ENCODE assay signal across 34 cellular contexts in genomic region chr9:73172811-73173210, GRCh38. TPM values are rescaled to one million over a fixed set of nuclear protein-coding genes. Genes with fewer than 3 reads are reported as not detected.
DNase-seq lines count a peak whose midpoint lies in the region; ATAC-seq, FAIRE-seq and TF ChIP-seq lines count a peak whose summit lies in the region.
"Had no signal": no experiment of that assay in that cellular context is flagged by ENCODE, and none has a peak within 500 bp of the region (broad histone marks: within the 10 kb centered on the region; RNA-seq: fewer than 3 reads in every experiment).

No MANE protein-coding gene starts in this region.

- H3K27ac ChIP-seq in K562 (ENCODE audit: extremely low read depth, low read depth, low read length), result no peak overlapping the region
- H3K27ac ChIP-seq: heart right ventricle had no signal

- H3K27ac Mint-ChIP-seq in natural killer cell (peak overlapping the region; percentile 21 to 73), immature natural killer cell (peak overlapping the region in 4 of 6 donors; percentile 18 to 81 (median 54)), osteocyte (ENCODE audit: unreplicated experiment) (no peak overlapping the region)
- H3K27ac Mint-ChIP-seq in natural killer cell treated with Interleukin-12 subunit alpha and Interleukin-12 subunit beta and Interleukin-15 and Interleukin-18, amount 100 ng/mL, for 72 hours, result peak overlapping the region in 1 of 2 donors; percentile 61
- no peak overlapping the region for H3K27ac Mint-ChIP-seq in activated CD4-positive, alpha-beta T cell treated with anti-CD3 and anti-CD28 coated beads, Interleukin-2, amount 10 ng/mL, durations not matched to agents 24 days and 14 days
- H3K27ac Mint-ChIP-seq: activated B cell treated with CpG ODN at 0.5 μM for 24 hours; activated CD8-positive, alpha-beta memory T cell treated with anti-CD3 and anti-CD28 coated beads, Interleukin-2, amount 10 ng/mL, durations not matched to agents 7 days and 5 days; activated naive CD8-positive, alpha-beta T cell treated with anti-CD3 and anti-CD28 coated beads, Interleukin-2, amount 50 U/mL, for 24 hours; activated T-cell treated with anti-CD3 and anti-CD28 coated beads, Interleukin-2, amount 50 U/mL, for 72 hours; CD4-positive, alpha-beta T cell had no signal

- TF ChIP-seq EP300 in K562 (IDR thresholded peaks at IDR 0.05; ENCODE audit: low read length), result no peak

- BruUV-seq in K562 (replicated peaks; lab: Mats Ljungman, UMichigan), result no TSS peak

- H3K4me3 Mint-ChIP-seq in natural killer cell, result no peak overlapping the region
- no peak overlapping the region for H3K4me3 Mint-ChIP-seq in natural killer cell treated with Interleukin-12 subunit alpha and Interleukin-12 subunit beta and Interleukin-15 and Interleukin-18, amount 100 ng/mL, for 72 hours
- no peak overlapping the region for H3K4me3 Mint-ChIP-seq in immature natural killer cell
- no peak overlapping the region for H3K4me3 Mint-ChIP-seq in osteocyte (ENCODE audit: unreplicated experiment)
- H3K4me3 Mint-ChIP-seq in activated CD4-positive, alpha-beta T cell treated with anti-CD3 and anti-CD28 coated beads, Interleukin-2, amount 10 ng/mL, durations not matched to agents 24 days and 14 days, result no peak overlapping the region
- H3K4me3 Mint-ChIP-seq: activated B cell treated with CpG ODN at 0.5 μM for 24 hours; activated CD8-positive, alpha-beta memory T cell treated with anti-CD3 and anti-CD28 coated beads, Interleukin-2, amount 10 ng/mL, durations not matched to agents 7 days and 5 days; activated naive CD8-positive, alpha-beta T cell treated with anti-CD3 and anti-CD28 coated beads, Interleukin-2, amount 50 U/mL, for 24 hours; activated T-cell treated with anti-CD3 and anti-CD28 coated beads, Interleukin-2, amount 50 U/mL, for 72 hours; CD4-positive, alpha-beta T cell; naive thymus-derived CD8-positive, alpha-beta T cell had no signal

- no peak overlapping the region for H2AFZ ChIP-seq in K562 (ENCODE audit: low read depth, low read length)

- no peaks in the 10 kb centered on the region for H3K27me3 ChIP-seq in K562 (ENCODE audit: control insufficient read depth in 2 of 2, insufficient read depth in 2 of 2, low read length in 2 of 2)
- H3K27me3 ChIP-seq: esophagus squamous epithelium, heart right ventricle, MG63 had no signal

- no peaks in the 10 kb centered on the region for H3K9me3 Mint-ChIP-seq in natural killer cell
- H3K9me3 Mint-ChIP-seq in natural killer cell treated with Interleukin-12 subunit alpha and Interleukin-12 subunit beta and Interleukin-15 and Interleukin-18, amount 100 ng/mL, for 72 hours, result no peaks in the 10 kb centered on the region
- no peaks in the 10 kb centered on the region for H3K9me3 Mint-ChIP-seq in immature natural killer cell
- no peaks in the 10 kb centered on the region for H3K9me3 Mint-ChIP-seq in osteocyte (ENCODE audit: unreplicated experiment)
- H3K9me3 Mint-ChIP-seq in activated CD4-positive, alpha-beta T cell treated with anti-CD3 and anti-CD28 coated beads, Interleukin-2, amount 10 ng/mL, durations not matched to agents 24 days and 14 days, result no peaks in the 10 kb centered on the region
- H3K9me3 Mint-ChIP-seq: activated B cell treated with CpG ODN at 0.5 μM for 24 hours; activated naive CD8-positive, alpha-beta T cell treated with anti-CD3 and anti-CD28 coated beads, Interleukin-2, amount 50 U/mL, for 24 hours; activated T-cell treated with anti-CD3 and anti-CD28 coated beads, Interleukin-2, amount 50 U/mL, for 72 hours; CD4-positive, alpha-beta T cell; naive thymus-derived CD8-positive, alpha-beta T cell had no signal

- CTCF ChIA-PET in K562 (lab: Yijun Ruan, JAX; ENCODE audit: low intra/inter-chr PET ratio), result no interaction called here

- H3K4me1 Mint-ChIP-seq in natural killer cell (peaks cover 10 to 11% of the 10 kb centered on the region in 2 donors), immature natural killer cell (peaks cover 5 to 9% of the 10 kb centered on the region in 2 donors), osteocyte (ENCODE audit: unreplicated experiment) (peaks cover 9% of the 10 kb centered on the region)
- H3K4me1 Mint-ChIP-seq in natural killer cell treated with Interleukin-12 subunit alpha and Interleukin-12 subunit beta and Interleukin-15 and Interleukin-18, amount 100 ng/mL, for 72 hours (ENCODE audit: low read depth in 2 of 2), result peaks cover 12 to 13% of the 10 kb centered on the region in 2 donors
- peaks cover 6% of the 10 kb centered on the region for H3K4me1 Mint-ChIP-seq in activated CD4-positive, alpha-beta T cell treated with anti-CD3 and anti-CD28 coated beads, Interleukin-2, amount 10 ng/mL, durations not matched to agents 24 days and 14 days

- no peaks in the 10 kb centered on the region for H3K9me3 ChIP-seq in K562 (replicated peaks; ENCODE audit: control insufficient read depth, insufficient read depth, low read depth, low read length)
- H3K9me3 ChIP-seq: esophagus squamous epithelium, heart right ventricle, MG63 had no signal

- no peaks in the 10 kb centered on the region for H3K79me2 ChIP-seq in K562 (ENCODE audit: control insufficient read depth, insufficient read depth, low read length)

- H3K9me1 ChIP-seq in K562 (ENCODE audit: control insufficient read depth, insufficient read depth, low read length), result no peaks in the 10 kb centered on the region

- no peak for FAIRE-seq in K562 (lab: Jason Lieb, UNC)
- FAIRE-seq: GM19239, RCC 7860 had no signal

- H3K4me1 ChIP-seq in K562 (replicated peaks in 1 of 2; ENCODE audit: control insufficient read depth in 2 of 2, insufficient read depth in 2 of 2, low read length in 2 of 2), result no peaks in the 10 kb centered on the region
- H3K4me1 ChIP-seq: heart right ventricle had no signal

- POLR2A ChIA-PET in K562 (lab: Yijun Ruan, JAX), result interaction anchor here (0.8 to 1.2 kb wide), 2 partner anchors 20 to 301 kb away, joined by 3 read pairs; no protein-coding TSS in a partner anchor

- no peak for DNase-seq in natural killer cell
- DNase-seq in natural killer cell treated with Interleukin-12 subunit alpha and Interleukin-12 subunit beta and Interleukin-15 and Interleukin-18, amount 100 ng/mL, for 72 hours (ENCODE audit: low spot score), result no peak
- DNase-seq in K562 (ENCODE audit: extremely low read depth in 1 of 4, low spot score in 3 of 4), result no peak
- no peak for DNase-seq in immature natural killer cell
- no peak for DNase-seq in stimulated activated CD4-positive, alpha-beta T cell treated with anti-CD3 and anti-CD28 coated beads, Interleukin-1b, Interleukin-23, amount 100 ng/mL, for 48 hours
- no peak for DNase-seq in amniotic stem cell (lab: John Stamatoyannopoulos, UW)
- DNase-seq in osteocyte (ENCODE audit: extremely low spot score, unreplicated experiment), result no peak
- DNase-seq in activated CD4-positive, alpha-beta T cell treated with anti-CD3 and anti-CD28 coated beads, Interleukin-2, amount 10 ng/mL, durations not matched to agents 24 days and 14 days, result no peak
- DNase-seq: activated B cell treated with CpG ODN at 0.5 μM for 24 hours; activated CD4-positive, alpha-beta T cell treated with anti-CD3 and anti-CD28 coated beads, Interleukin-2, amount 50 U/mL, for 1 hour; activated CD8-positive, alpha-beta memory T cell treated with anti-CD3 and anti-CD28 coated beads, Interleukin-2, amount 10 ng/mL, durations not matched to agents 7 days and 5 days; activated naive CD8-positive, alpha-beta T cell treated with anti-CD3 and anti-CD28 coated beads, Interleukin-2, amount 50 U/mL, for 24 hours; activated T-cell treated with anti-CD3 and anti-CD28 coated beads, Interleukin-2, amount 50 U/mL, for 72 hours; AML-193; caudate nucleus; CD4-positive, alpha-beta T cell; cortex of kidney; DMS 273 treated with DMSO at 0.1 percent for 48 hours; EL; esophagus squamous epithelium; foreskin melanocyte; heart right ventricle; KG1; MG63; midbrain; naive thymus-derived CD8-positive, alpha-beta T cell; NCI-H1417 treated with DMSO at 0.1 percent for 48 hours; NCI-H2081 treated with DMSO at 0.1 percent for 48 hours; NCI-H82; SIG-M5; stimulated activated naive CD4-positive, alpha-beta T cell; T1000 had no signal

- TF ChIP-seq POLR2A in K562 (conservative IDR thresholded peaks at IDR 0.05), result no peak

- TF ChIP-seq RAD21 in K562 (CRISPR knock-in tag; conservative IDR thresholded peaks at IDR 0.05 in 1 of 2, IDR thresholded peaks at IDR 0.05 in 1 of 2), result no peak

- TF ChIP-seq CTCF in natural killer cell (IDR thresholded peaks at IDR 0.05), result no peak
- no peak for TF ChIP-seq CTCF in K562 (IDR thresholded peaks at IDR 0.05 in 2 of 3, conservative IDR thresholded peaks at IDR 0.05 in 1 of 3; ENCODE audit: insufficient read depth in 2 of 3, low read depth in 1 of 3, low read length in 3 of 3)
- TF ChIP-seq CTCF in osteocyte (IDR thresholded peaks at IDR 0.05), result no peak

- no peak overlapping the region for H3K4me2 ChIP-seq in K562 (ENCODE audit: insufficient read depth, low read length)

- no peak overlapping the region for H3K4me3 ChIP-seq in K562
- H3K4me3 ChIP-seq: esophagus squamous epithelium, heart right ventricle, MG63 had no signal

- WGBS in K562 (ENCODE audit: insufficient coverage, low coverage, missing lambda C conversion rate), result 48% methylated on average over 3 of the region's 3 CpGs

- in situ Hi-C loops in K562 (cut with MboI), result loop anchor here (5.0 kb wide), 1 partner anchor 306 kb away; no protein-coding TSS in a partner anchor

- H3K36me3 Mint-ChIP-seq in natural killer cell, result peaks cover 12% of the 10 kb centered on the region
- H3K36me3 Mint-ChIP-seq in natural killer cell treated with Interleukin-12 subunit alpha and Interleukin-12 subunit beta and Interleukin-15 and Interleukin-18, amount 100 ng/mL, for 72 hours, result peaks cover 10% of the 10 kb centered on the region
- peaks cover 9 to 23% (median 21%) of the 10 kb centered on the region in 3 donors for H3K36me3 Mint-ChIP-seq in immature natural killer cell
- peaks cover 15% of the 10 kb centered on the region for H3K36me3 Mint-ChIP-seq in osteocyte (ENCODE audit: unreplicated experiment)
- H3K36me3 Mint-ChIP-seq in activated CD4-positive, alpha-beta T cell treated with anti-CD3 and anti-CD28 coated beads, Interleukin-2, amount 10 ng/mL, durations not matched to agents 24 days and 14 days (ENCODE audit: low read depth), result peaks cover 18% of the 10 kb centered on the region

- peaks cover 27% of the 10 kb centered on the region; the same call in 2 of the 3 replicates for H3K36me3 ChIP-seq in K562 (ENCODE audit: control insufficient read depth, insufficient read depth, low read length)

- no peaks in the 10 kb centered on the region for H4K20me1 ChIP-seq in K562 (replicated peaks; ENCODE audit: control insufficient read depth, insufficient read depth, low read length)

- ATAC-seq in natural killer cell (no peak), K562 (peak; percentile 10)
- ATAC-seq in natural killer cell treated with Interleukin-12 subunit alpha and Interleukin-12 subunit beta and Interleukin-15 and Interleukin-18, amount 100 ng/mL, for 72 hours, result no peak
- ATAC-seq: activated CD8-positive, alpha-beta memory T cell treated with anti-CD3 and anti-CD28 coated beads, Interleukin-2, amount 10 ng/mL, durations not matched to agents 7 days and 5 days; activated naive CD8-positive, alpha-beta T cell treated with anti-CD3 and anti-CD28 coated beads, Interleukin-2, amount 50 U/mL, for 24 hours; activated T-cell treated with anti-CD3 and anti-CD28 coated beads, Interleukin-2, amount 50 U/mL, for 72 hours; heart right ventricle had no signal

- intact Hi-C loops in natural killer cell (cut with micrococcal nuclease) (no loop called here), K562 (cut with micrococcal nuclease) (no loop called here)
- intact Hi-C loops in activated CD4-positive, alpha-beta T cell treated with anti-CD3 and anti-CD28 coated beads, Interleukin-2, amount 10 ng/mL, durations not matched to agents 24 days and 14 days (cut with micrococcal nuclease), result no loop called here

- H3K27me3 Mint-ChIP-seq in natural killer cell (ENCODE audit: low read depth in 2 of 2) (no peaks in the 10 kb centered on the region), immature natural killer cell (ENCODE audit: low read depth in 3 of 3) (peaks cover 0 to under 1% (median 0%) of the 10 kb centered on the region in 3 donors), osteocyte (ENCODE audit: unreplicated experiment) (no peaks in the 10 kb centered on the region)
- no peaks in the 10 kb centered on the region for H3K27me3 Mint-ChIP-seq in natural killer cell treated with Interleukin-12 subunit alpha and Interleukin-12 subunit beta and Interleukin-15 and Interleukin-18, amount 100 ng/mL, for 72 hours
- no peaks in the 10 kb centered on the region for H3K27me3 Mint-ChIP-seq in activated CD4-positive, alpha-beta T cell treated with anti-CD3 and anti-CD28 coated beads, Interleukin-2, amount 10 ng/mL, durations not matched to agents 24 days and 14 days
- H3K27me3 Mint-ChIP-seq: activated CD8-positive, alpha-beta memory T cell treated with anti-CD3 and anti-CD28 coated beads, Interleukin-2, amount 10 ng/mL, durations not matched to agents 7 days and 5 days; activated naive CD8-positive, alpha-beta T cell treated with anti-CD3 and anti-CD28 coated beads, Interleukin-2, amount 50 U/mL, for 24 hours; CD4-positive, alpha-beta T cell; naive thymus-derived CD8-positive, alpha-beta T cell had no signal

- no peak overlapping the region for H3K9ac ChIP-seq in K562 (ENCODE audit: insufficient read depth in 1 of 2, low read depth in 2 of 2, low read length in 2 of 2)

RNA-seq across cellular contexts. Expression of gene ANXA1, which starts 21.1 kb away (rescaled TPM):
- 1,000 to 10,000 TPM in 1 of 3 donors, 100 to 1,000 TPM in 2; 362 to 1,065 (median 419) TPM for total RNA-seq in natural killer cell
- total RNA-seq in natural killer cell treated with Interleukin-12 subunit alpha and Interleukin-12 subunit beta and Interleukin-15 and Interleukin-18, amount 100 ng/mL, for 72 hours, result 10 to 100 TPM; 26.4 to 37.0 TPM
- 84.5 and 286 TPM in 2 replicates for total RNA-seq in K562 (2011; cell fraction: chromatin; rRNA removed; ENCODE audit: low replicate concordance)
- total RNA-seq in K562 (2011; cell fraction: nucleolus; rRNA removed), result 63.2 and 89.4 TPM in 2 replicates
- 161 and 202 TPM in 2 replicates for total RNA-seq in K562 (2011; cell fraction: nucleoplasm; rRNA removed)
- total RNA-seq in K562 (2014; rRNA removed), result 395 and 406 TPM in 2 replicates
- 699 and 816 TPM in 2 replicates for total RNA-seq in K562 (2014; rRNA removed; fragmentation: Illumina TruSeq; extraction: Trizol)
- total RNA-seq in K562 (2015; rRNA removed; fragmentation: Illumina TruSeq; extraction: Trizol), result 445 and 472 TPM in 2 replicates
- 407 and 423 TPM in 2 replicates for total RNA-seq in K562 (2021)
- polyA plus RNA-seq in K562 (2011; rRNA removed), result 560 and 820 TPM in 2 replicates
- polyA plus RNA-seq in K562 (2011; cell fraction: cytosol; rRNA removed), result 136 and 244 TPM in 2 replicates
- 168 and 258 TPM in 2 replicates for polyA plus RNA-seq in K562 (2011; cell fraction: nucleus; rRNA removed)
- polyA plus RNA-seq in K562 (2012), result 427 and 491 TPM in 2 replicates
- 603 and 620 TPM in 2 replicates for polyA plus RNA-seq in K562 (2014; fragmentation: Illumina TruSeq; extraction: Trizol)
- polyA plus RNA-seq in K562 (2014; fragmentation: Nextera tagmentation; extraction: Ambion mirVana), result 1,000 to 10,000 TPM in 1 of 2 experiments, 100 to 1,000 TPM in 1; 940 to 1,298 TPM
- 529 and 544 TPM in 2 replicates for polyA plus RNA-seq in K562 (2014; rRNA removed)
- polyA minus RNA-seq in K562 (2011; rRNA and poly(A)+ RNA removed), result 415 and 433 TPM in 2 replicates
- polyA minus RNA-seq in K562 (2011; cell fraction: cytosol; rRNA and poly(A)+ RNA removed), result 143 and 163 TPM in 2 replicates
- 111 and 232 TPM in 2 replicates for polyA minus RNA-seq in K562 (2011; cell fraction: nucleus; rRNA and poly(A)+ RNA removed)
- 100 to 1,000 TPM; 426 to 769 (median 538) TPM for polyA plus RNA-seq in immature natural killer cell
- total RNA-seq in osteocyte, result 193 and 237 TPM in 2 replicates
- 37.1 and 43.2 TPM in 2 replicates for total RNA-seq in activated CD4-positive, alpha-beta T cell treated with anti-CD3 and anti-CD28 coated beads, Interleukin-2, amount 10 ng/mL, durations not matched to agents 24 days and 14 days

Comparison
In these comparisons a context has a peak if more than half of its experiments do, and no peak if none do; other contexts are left out.
1. H3K27ac Mint-ChIP-seq: peak in natural killer cell (2 of 2) and immature natural killer cell (4 of 6); none in osteocyte (single experiment) and activated CD4-positive, alpha-beta T cell treated with anti-CD3 and anti-CD28 coated beads, Interleukin-2, amount 10 ng/mL, durations not matched to agents 24 days and 14 days (single experiment).